Comparison of ENCODE assay signal across 8 cellular contexts in genomic region chr10:131901181-131901829, GRCh38. TPM values are rescaled to one million over a fixed set of nuclear protein-coding genes. Genes with fewer than 3 reads are reported as not detected.
DNase-seq lines count a peak whose midpoint lies in the region; ATAC-seq and TF ChIP-seq lines count a peak whose summit lies in the region.

No MANE protein-coding gene starts in this region.

- no peaks in the 10 kb centered on the region for H3K9me3 Mint-ChIP-seq in activated naive CD8-positive, alpha-beta T cell treated with anti-CD3 and anti-CD28 coated beads for 36 hours

- peak overlapping the region; percentile 80 for H3K27ac ChIP-seq in Panc1 (ENCODE audit: low read length)

- peak overlapping the region; percentile 89 for H3K4me3 Mint-ChIP-seq in activated naive CD8-positive, alpha-beta T cell treated with anti-CD3 and anti-CD28 coated beads for 36 hours

- peaks cover 39% of the 10 kb centered on the region for H3K4me1 ChIP-seq in Panc1 (ENCODE audit: control insufficient read depth, insufficient read depth, low read length)

- peaks cover 9% of the 10 kb centered on the region for H3K27me3 Mint-ChIP-seq in activated naive CD8-positive, alpha-beta T cell treated with anti-CD3 and anti-CD28 coated beads for 36 hours

- peaks cover 4% of the 10 kb centered on the region; the same call in 1 of the 2 replicates for H3K27me3 ChIP-seq in Panc1 (ENCODE audit: control insufficient read depth, insufficient read depth, low read length)

- H3K36me3 ChIP-seq in Panc1 (ENCODE audit: control insufficient read depth, insufficient read depth, low read length), result no peaks in the 10 kb centered on the region

- DNase-seq in NCI-H2171 treated with DMSO at 0.1 percent for 48 hours (lab: John Stamatoyannopoulos, UW) (peak; percentile 11), NCI-H2171 (lab: John Stamatoyannopoulos, UW) (no peak), Panc1 (ENCODE audit: low read depth, low spot score) (no peak), left ventricle myocardium superior (peak; percentile 75), retina (peak; percentile 70), NCI-H2107 (lab: John Stamatoyannopoulos, UW) (no peak)
- DNase-seq in activated naive CD8-positive, alpha-beta T cell treated with anti-CD3 and anti-CD28 coated beads for 36 hours, result peak; percentile 50

- peaks cover 23% of the 10 kb centered on the region for H3K36me3 Mint-ChIP-seq in activated naive CD8-positive, alpha-beta T cell treated with anti-CD3 and anti-CD28 coated beads for 36 hours

- peak overlapping the region; percentile 55 to 63 for H3K4me3 ChIP-seq in Panc1 (ENCODE audit: low read depth in 2 of 2, low read length in 2 of 2)

- peak overlapping the region; percentile 87 for H3K27ac Mint-ChIP-seq in activated naive CD8-positive, alpha-beta T cell treated with anti-CD3 and anti-CD28 coated beads for 36 hours

- ATAC-seq in HG02870 (IDR thresholded peaks at IDR 0.05; ENCODE audit: unreplicated experiment) (peak; percentile 19), Panc1 (peak; percentile 32), left ventricle myocardium superior (peak; percentile 26)

- CTCF ChIA-PET in Panc1 (lab: Charles Lee), result no interaction called here

- in situ Hi-C loops in Panc1 (cut with HindIII; ENCODE audit: low pct_unique_long_range_greater_than_20kb, low sequenced_read_pairs), result no loop called here

- no peaks in the 10 kb centered on the region for H3K9me3 ChIP-seq in Panc1 (ENCODE audit: control insufficient read depth, insufficient read depth, low read depth, low read length)

- no TSS peak for BruUV-seq in Panc1 (replicated peaks; lab: Mats Ljungman, UMichigan)

- H3K4me1 Mint-ChIP-seq in activated naive CD8-positive, alpha-beta T cell treated with anti-CD3 and anti-CD28 coated beads for 36 hours, result peaks cover 54% of the 10 kb centered on the region

- intact Hi-C loops in Panc1 (cut with micrococcal nuclease; ENCODE audit: unreplicated experiment), result no loop called here
- intact Hi-C loops in left ventricle myocardium superior (cut with micrococcal nuclease), result no loop called here

- TF ChIP-seq CTCF in Panc1 (IDR thresholded peaks at IDR 0.05), result no peak

- POLR2A ChIA-PET in Panc1 (lab: Charles Lee), result interaction anchor here (0.6 kb wide), 2 partner anchors 11 to 406 kb away, joined by 3 read pairs; partner anchors contain the start of gene STK32C

RNA-seq across cellular contexts. Expression of gene PPP2R2D, which starts 0.5 kb away (rescaled TPM):
- total RNA-seq in Panc1 (2021; ENCODE audit: unreplicated experiment), result 41.0 TPM
- polyA plus RNA-seq in Panc1 (2012; ENCODE audit: insufficient read length), result 37.4 TPM
- 10 to 100 TPM; 24.4 to 25.7 TPM for total RNA-seq in activated naive CD8-positive, alpha-beta T cell treated with anti-CD3 and anti-CD28 coated beads for 36 hours
- total RNA-seq in left ventricle myocardium superior, result 43.1 TPM

Comparison
In these comparisons a context has a peak if more than half of its experiments do, and no peak if none do; other contexts are left out.
1. DNase-seq: peak in NCI-H2171 treated with DMSO at 0.1 percent for 48 hours (single experiment), activated naive CD8-positive, alpha-beta T cell treated with anti-CD3 and anti-CD28 coated beads for 36 hours (single experiment), left ventricle myocardium superior (single experiment) and retina (single experiment); none in NCI-H2171 (single experiment), Panc1 (single experiment) and NCI-H2107 (single experiment).
2. Peak in every context shown above with its lines, with median percentiles within 50 percentile points of each other: ATAC-seq.